Comparison of ENCODE assay signal across 29 cellular contexts in the genomic region with DNA sequence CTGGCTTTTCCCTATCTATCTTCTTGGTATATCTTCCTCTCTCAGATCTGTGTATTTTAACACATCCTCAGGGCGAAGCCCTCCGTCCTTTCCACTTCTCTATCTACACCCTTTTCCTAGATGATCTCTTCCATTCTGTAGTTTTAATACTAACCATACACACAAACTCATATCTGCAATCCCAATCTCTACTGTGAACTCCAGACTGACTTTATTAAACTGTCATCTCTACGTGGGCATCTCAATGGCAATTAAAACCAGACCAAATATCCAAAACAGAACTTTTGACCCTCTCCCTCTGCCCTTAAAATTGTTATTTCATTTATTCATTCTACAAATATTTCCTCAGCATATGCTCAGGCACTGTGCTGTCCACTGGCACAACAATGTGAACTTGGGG.
"Had no signal": no experiment of that assay in that cellular context is flagged by ENCODE, and none has a peak within 500 bp of the region (broad histone marks: within the 10 kb centered on the region; RNA-seq: fewer than 3 reads in every experiment).

No MANE protein-coding gene starts in this region.

- H3K9me3 ChIP-seq: esophagus muscularis mucosa, gastroesophageal sphincter had no signal

- H3K27me3 ChIP-seq: brain microvascular endothelial cell, esophagus muscularis mucosa, gastroesophageal sphincter had no signal

- ATAC-seq: activated CD4-positive, alpha-beta T cell treated with anti-CD3 and anti-CD28 coated beads for 36 hours; activated naive CD4-positive, alpha-beta T cell treated with anti-CD3 and anti-CD28 coated beads, Interleukin-2, amount 50 U/mL, for 72 hours; activated T-cell treated with anti-CD3 and anti-CD28 coated beads, Interleukin-2, amount 50 U/mL, for 72 hours; effector memory CD8-positive, alpha-beta T cell; gastroesophageal sphincter had no signal

- H3K36me3 ChIP-seq: esophagus muscularis mucosa, gastroesophageal sphincter had no signal

- H3K4me3 Mint-ChIP-seq: activated CD4-positive, alpha-beta memory T cell treated with anti-CD3 and anti-CD28 coated beads, Interleukin-2, amount 10 ng/mL, durations not matched to agents 7 days and 5 days; activated CD4-positive, alpha-beta T cell treated with anti-CD3 and anti-CD28 coated beads for 36 hours; activated CD4-positive, alpha-beta T cell treated with anti-CD3 and anti-CD28 coated beads, Interleukin-2, amount 10 ng/mL, durations not matched to agents 7 days and 5 days; activated naive CD4-positive, alpha-beta T cell treated with anti-CD3 and anti-CD28 coated beads, Interleukin-2, amount 10 ng/mL, durations not matched to agents 7 days and 5 days; activated naive CD8-positive, alpha-beta T cell treated with anti-CD3 and anti-CD28 coated beads, Interleukin-2, amount 10 ng/mL, durations not matched to agents 7 days and 5 days; activated T-cell treated with anti-CD3 and anti-CD28 coated beads, Interleukin-2, amount 50 U/mL, for 24 hours; activated T-cell treated with anti-CD3 and anti-CD28 coated beads, Interleukin-2, amount 50 U/mL, for 72 hours; central memory CD8-positive, alpha-beta T cell; effector memory CD8-positive, alpha-beta T cell had no signal

- H3K27ac Mint-ChIP-seq: activated CD4-positive, alpha-beta memory T cell treated with anti-CD3 and anti-CD28 coated beads, Interleukin-2, amount 10 ng/mL, durations not matched to agents 7 days and 5 days; activated CD4-positive, alpha-beta T cell treated with anti-CD3 and anti-CD28 coated beads for 36 hours; activated CD4-positive, alpha-beta T cell treated with anti-CD3 and anti-CD28 coated beads, Interleukin-2, amount 10 ng/mL, durations not matched to agents 7 days and 5 days; activated naive CD4-positive, alpha-beta T cell treated with anti-CD3 and anti-CD28 coated beads, Interleukin-2, amount 10 ng/mL, durations not matched to agents 7 days and 5 days; activated naive CD4-positive, alpha-beta T cell treated with anti-CD3 and anti-CD28 coated beads, Interleukin-2, amount 50 U/mL, for 72 hours; activated naive CD8-positive, alpha-beta T cell treated with anti-CD3 and anti-CD28 coated beads, Interleukin-2, amount 10 ng/mL, durations not matched to agents 7 days and 5 days; activated T-cell treated with anti-CD3 and anti-CD28 coated beads, Interleukin-2, amount 50 U/mL, for 24 hours; activated T-cell treated with anti-CD3 and anti-CD28 coated beads, Interleukin-2, amount 50 U/mL, for 72 hours; effector memory CD8-positive, alpha-beta T cell had no signal

- H3K27me3 Mint-ChIP-seq: activated CD4-positive, alpha-beta memory T cell treated with anti-CD3 and anti-CD28 coated beads, Interleukin-2, amount 10 ng/mL, durations not matched to agents 7 days and 5 days; activated CD4-positive, alpha-beta T cell treated with anti-CD3 and anti-CD28 coated beads for 36 hours; activated CD4-positive, alpha-beta T cell treated with anti-CD3 and anti-CD28 coated beads, Interleukin-2, amount 10 ng/mL, durations not matched to agents 7 days and 5 days; activated naive CD4-positive, alpha-beta T cell treated with anti-CD3 and anti-CD28 coated beads, Interleukin-2, amount 10 ng/mL, durations not matched to agents 7 days and 5 days; activated naive CD8-positive, alpha-beta T cell treated with anti-CD3 and anti-CD28 coated beads, Interleukin-2, amount 10 ng/mL, durations not matched to agents 7 days and 5 days; activated T-cell treated with anti-CD3 and anti-CD28 coated beads, Interleukin-2, amount 50 U/mL, for 24 hours; central memory CD8-positive, alpha-beta T cell; effector memory CD8-positive, alpha-beta T cell had no signal

- H3K4me3 ChIP-seq: esophagus muscularis mucosa, gastroesophageal sphincter had no signal

- DNase-seq: activated CD4-positive, alpha-beta memory T cell treated with anti-CD3 and anti-CD28 coated beads, Interleukin-2, amount 10 ng/mL, durations not matched to agents 7 days and 5 days; activated CD4-positive, alpha-beta T cell treated with anti-CD3 and anti-CD28 coated beads for 36 hours; activated CD4-positive, alpha-beta T cell treated with anti-CD3 and anti-CD28 coated beads, Interleukin-2, amount 10 ng/mL, durations not matched to agents 7 days and 5 days; activated CD4-positive, alpha-beta T cell treated with anti-CD3 and anti-CD28 coated beads, Interleukin-2, amount 50 U/mL, for 4 hours; activated CD4-positive, CD25-positive, alpha-beta regulatory T cell; activated CD4-positive, CD25-positive, alpha-beta regulatory T cell treated with anti-CD3 and anti-CD28 coated beads, Interleukin-2, amount 50 U/mL, for 72 hours; activated CD8-positive, alpha-beta memory T cell treated with anti-CD3 and anti-CD28 coated beads, Interleukin-2, amount 50 U/mL, for 48 hours; activated gamma-delta T cell; activated naive CD4-positive, alpha-beta T cell; activated naive CD4-positive, alpha-beta T cell treated with anti-CD3 and anti-CD28 coated beads, Interleukin-2, amount 10 ng/mL, durations not matched to agents 7 days and 5 days; activated naive CD8-positive, alpha-beta T cell treated with anti-CD3 and anti-CD28 coated beads, Interleukin-2, amount 10 ng/mL, durations not matched to agents 7 days and 5 days; activated T-cell treated with anti-CD3 and anti-CD28 coated beads for 4 hours; activated T-cell treated with anti-CD3 and anti-CD28 coated beads, Interleukin-2, amount 50 U/mL, for 24 hours; activated T-cell treated with anti-CD3 and anti-CD28 coated beads, Interleukin-2, amount 50 U/mL, for 72 hours; amniotic stem cell; anterior cingulate cortex; brain microvascular endothelial cell; cortex of kidney; dermis blood vessel endothelial cell; effector CD4-positive, alpha-beta T cell; effector memory CD8-positive, alpha-beta T cell; erythroblast; foreskin melanocyte; head of caudate nucleus; T-helper 2 cell had no signal

- H3K27ac ChIP-seq: brain microvascular endothelial cell, esophagus muscularis mucosa, gastroesophageal sphincter had no signal

- H3K9me3 Mint-ChIP-seq: activated CD4-positive, alpha-beta T cell treated with anti-CD3 and anti-CD28 coated beads, Interleukin-2, amount 10 ng/mL, durations not matched to agents 7 days and 5 days; activated naive CD4-positive, alpha-beta T cell treated with anti-CD3 and anti-CD28 coated beads, Interleukin-2, amount 10 ng/mL, durations not matched to agents 7 days and 5 days; activated T-cell treated with anti-CD3 and anti-CD28 coated beads, Interleukin-2, amount 50 U/mL, for 24 hours; central memory CD8-positive, alpha-beta T cell; effector memory CD8-positive, alpha-beta T cell had no signal

- H3K36me3 Mint-ChIP-seq: activated naive CD4-positive, alpha-beta T cell treated with anti-CD3 and anti-CD28 coated beads, Interleukin-2, amount 50 U/mL, for 72 hours had no signal
